ENCODE assay signal across 10 cellular contexts in the genomic region with DNA sequence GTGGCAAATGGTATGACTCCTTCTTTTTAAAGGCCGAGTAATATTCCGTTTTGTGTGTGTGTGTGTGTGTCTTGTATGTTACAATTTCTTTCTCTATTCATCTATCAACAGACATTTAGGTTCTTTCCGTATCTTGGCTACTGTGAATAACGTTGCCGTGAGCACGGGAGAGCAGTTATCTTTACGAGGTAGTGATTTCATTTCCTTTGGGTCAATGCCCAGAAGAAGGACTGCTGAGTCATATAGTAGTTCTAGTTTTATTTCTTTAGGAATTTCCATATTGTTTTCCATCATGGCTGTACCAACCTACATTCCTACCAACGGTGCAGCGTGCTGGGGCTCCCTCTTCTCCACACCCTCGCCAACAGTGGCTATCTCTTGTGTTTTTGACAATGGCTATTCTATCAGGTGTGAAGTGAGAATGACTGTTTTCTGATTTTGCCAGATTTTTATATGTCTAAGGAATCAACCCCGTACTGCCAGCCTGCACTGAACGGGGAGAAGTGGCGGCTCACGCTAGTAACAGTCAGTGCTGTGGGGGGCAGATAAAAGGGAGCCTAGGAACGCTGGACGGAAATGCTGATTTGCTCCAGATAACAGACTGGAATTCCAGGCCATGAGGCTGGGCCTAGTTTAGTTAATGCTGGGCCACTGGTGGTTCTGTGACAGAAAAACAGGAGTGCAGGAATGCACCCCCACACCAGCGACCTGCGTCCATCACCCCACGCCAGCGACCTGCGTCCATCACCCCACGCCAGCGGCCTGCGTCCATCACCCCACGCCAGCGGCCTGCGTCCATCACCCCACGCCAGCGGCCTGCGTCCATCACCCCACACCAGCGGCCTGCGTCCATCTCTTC.
DNase-seq lines count a peak whose midpoint lies in the region; ATAC-seq, FAIRE-seq and TF ChIP-seq lines count a peak whose summit lies in the region.
"Had no signal": no experiment of that assay in that cellular context is flagged by ENCODE, and none has a peak within 500 bp of the region (broad histone marks: within the 10 kb centered on the region; RNA-seq: fewer than 3 reads in every experiment).

No MANE protein-coding gene starts in this region.

- H3K4me3 ChIP-seq in astrocyte of the cerebellum (ENCODE audit: low read depth, low read length) (no peak overlapping the region), kidney (ENCODE audit: low read length in 2 of 2) (no peak overlapping the region)

- no peak overlapping the region for H3K9ac ChIP-seq in kidney (ENCODE audit: low read length in 2 of 2)

- TF ChIP-seq CTCF in astrocyte of the cerebellum (IDR thresholded peaks at IDR 0.05; ENCODE audit: low read depth, low read length, missing control alignments), result no peak
- no peak for TF ChIP-seq CTCF in kidney (IDR thresholded peaks at IDR 0.05; ENCODE audit: borderline replicate concordance, extremely low read depth, insufficient read depth)

- H3K9me3 ChIP-seq in kidney (ENCODE audit: control insufficient read depth in 1 of 2, low read length in 2 of 2), result no peaks in the 10 kb centered on the region

- DNase-seq in NCI-H2029 (lab: John Stamatoyannopoulos, UW) (peak; percentile 38), NCI-H2029 treated with DMSO at 0.1 percent for 48 hours (lab: John Stamatoyannopoulos, UW) (no peak), astrocyte of the cerebellum (ENCODE audit: low read depth) (peak; percentile 87), kidney (peak; percentile 29), urothelium cell line (ENCODE audit: low spot score) (peak; percentile 62), GM19239 (ENCODE audit: insufficient read length, low spot score) (no peak)
- no peak for DNase-seq in effector CD4-positive, alpha-beta T cell
- DNase-seq: CD4-positive, CD25-positive, alpha-beta regulatory T cell; immature natural killer cell had no signal

- peak overlapping the region; percentile 43 to 48 for H3K27ac ChIP-seq in kidney (ENCODE audit: low read depth in 2 of 2, low read length in 2 of 2)

- no peak for ATAC-seq in HG03108 (IDR thresholded peaks at IDR 0.05; ENCODE audit: unreplicated experiment)

- in situ Hi-C loops in astrocyte of the cerebellum (cut with HindIII; ENCODE audit: low sequenced_read_pairs), result no loop called here

- H3K36me3 ChIP-seq in kidney (ENCODE audit: control insufficient read depth in 1 of 2, insufficient read depth in 2 of 2, low read length in 2 of 2), result no peaks in the 10 kb centered on the region

- peaks cover 12 to 19% of the 10 kb centered on the region in 2 donors for H3K4me1 ChIP-seq in kidney (ENCODE audit: control insufficient read depth in 1 of 2, insufficient read depth in 1 of 2, low read depth in 1 of 2, low read length in 2 of 2)

- intact Hi-C loops in kidney (cut with DNase I), result loop anchor here (10.0 kb wide), 1 partner anchor 418 kb away; the partner anchor contains the start of gene FAM43A

- FAIRE-seq in kidney (lab: Jason Lieb, UNC) (no peak), urothelium cell line (lab: Jason Lieb, UNC) (no peak), GM19239 (lab: Jason Lieb, UNC) (no peak)

Comparison
In these comparisons a context has a peak if more than half of its experiments do, and no peak if none do; other contexts are left out.
1. DNase-seq: peak in NCI-H2029 (single experiment), astrocyte of the cerebellum (single experiment), kidney (single experiment) and urothelium cell line (single experiment); none in NCI-H2029 treated with DMSO at 0.1 percent for 48 hours (single experiment), GM19239 (single experiment) and effector CD4-positive, alpha-beta T cell (single experiment).